In the genomic region with DNA sequence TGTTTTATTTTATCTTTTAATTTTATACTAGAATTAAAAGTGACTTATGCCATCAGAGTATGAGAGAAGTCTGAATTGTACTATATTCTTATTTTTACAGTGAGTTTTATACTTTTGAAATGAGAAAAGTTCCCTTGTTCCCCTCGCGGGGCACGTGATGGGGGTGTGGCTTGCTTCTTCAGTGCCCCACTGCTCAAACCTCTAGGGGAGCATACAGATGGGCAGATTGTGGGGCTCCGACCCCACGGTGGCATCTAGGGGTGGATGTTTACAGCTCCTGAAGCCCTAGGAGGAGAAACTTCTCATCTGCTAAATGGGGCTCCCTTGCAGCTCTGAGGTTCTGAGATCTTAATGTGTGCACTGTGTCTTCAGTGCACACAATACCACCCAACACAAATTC, we compare ENCODE assay signal across 1 cellular context.
TF ChIP-seq lines count a peak whose summit lies in the region.

No MANE protein-coding gene starts in this region.

TF ChIP-seq in K562, 482 proteins besides CTCF, POLR2A, EP300 and RAD21:
- 0 out of 2 replicates have a peak, but pooled peaks have one; percentile 30 for TF ChIP-seq BHLHE40 (IDR thresholded peaks at IDR 0.05; ENCODE audit: low read length)
- no peak for TF ChIP-seq SPI1 (IDR thresholded peaks at IDR 0.05; ENCODE audit: borderline replicate concordance, low read depth, low read length)
- TF ChIP-seq, protein P1, sequence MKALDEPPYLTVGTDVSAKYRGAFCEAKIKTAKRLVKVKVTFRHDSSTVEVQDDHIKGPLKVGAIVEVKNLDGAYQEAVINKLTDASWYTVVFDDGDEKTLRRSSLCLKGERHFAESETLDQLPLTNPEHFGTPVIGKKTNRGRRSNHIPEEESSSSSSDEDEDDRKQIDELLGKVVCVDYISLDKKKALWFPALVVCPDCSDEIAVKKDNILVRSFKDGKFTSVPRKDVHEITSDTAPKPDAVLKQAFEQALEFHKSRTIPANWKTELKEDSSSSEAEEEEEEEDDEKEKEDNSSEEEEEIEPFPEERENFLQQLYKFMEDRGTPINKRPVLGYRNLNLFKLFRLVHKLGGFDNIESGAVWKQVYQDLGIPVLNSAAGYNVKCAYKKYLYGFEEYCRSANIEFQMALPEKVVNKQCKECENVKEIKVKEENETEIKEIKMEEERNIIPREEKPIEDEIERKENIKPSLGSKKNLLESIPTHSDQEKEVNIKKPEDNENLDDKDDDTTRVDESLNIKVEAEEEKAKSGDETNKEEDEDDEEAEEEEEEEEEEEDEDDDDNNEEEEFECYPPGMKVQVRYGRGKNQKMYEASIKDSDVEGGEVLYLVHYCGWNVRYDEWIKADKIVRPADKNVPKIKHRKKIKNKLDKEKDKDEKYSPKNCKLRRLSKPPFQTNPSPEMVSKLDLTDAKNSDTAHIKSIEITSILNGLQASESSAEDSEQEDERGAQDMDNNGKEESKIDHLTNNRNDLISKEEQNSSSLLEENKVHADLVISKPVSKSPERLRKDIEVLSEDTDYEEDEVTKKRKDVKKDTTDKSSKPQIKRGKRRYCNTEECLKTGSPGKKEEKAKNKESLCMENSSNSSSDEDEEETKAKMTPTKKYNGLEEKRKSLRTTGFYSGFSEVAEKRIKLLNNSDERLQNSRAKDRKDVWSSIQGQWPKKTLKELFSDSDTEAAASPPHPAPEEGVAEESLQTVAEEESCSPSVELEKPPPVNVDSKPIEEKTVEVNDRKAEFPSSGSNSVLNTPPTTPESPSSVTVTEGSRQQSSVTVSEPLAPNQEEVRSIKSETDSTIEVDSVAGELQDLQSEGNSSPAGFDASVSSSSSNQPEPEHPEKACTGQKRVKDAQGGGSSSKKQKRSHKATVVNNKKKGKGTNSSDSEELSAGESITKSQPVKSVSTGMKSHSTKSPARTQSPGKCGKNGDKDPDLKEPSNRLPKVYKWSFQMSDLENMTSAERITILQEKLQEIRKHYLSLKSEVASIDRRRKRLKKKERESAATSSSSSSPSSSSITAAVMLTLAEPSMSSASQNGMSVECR (CRISPR knock-in tag; IDR thresholded peaks at IDR 0.05), result no peak
- TF ChIP-seq, protein P2, sequence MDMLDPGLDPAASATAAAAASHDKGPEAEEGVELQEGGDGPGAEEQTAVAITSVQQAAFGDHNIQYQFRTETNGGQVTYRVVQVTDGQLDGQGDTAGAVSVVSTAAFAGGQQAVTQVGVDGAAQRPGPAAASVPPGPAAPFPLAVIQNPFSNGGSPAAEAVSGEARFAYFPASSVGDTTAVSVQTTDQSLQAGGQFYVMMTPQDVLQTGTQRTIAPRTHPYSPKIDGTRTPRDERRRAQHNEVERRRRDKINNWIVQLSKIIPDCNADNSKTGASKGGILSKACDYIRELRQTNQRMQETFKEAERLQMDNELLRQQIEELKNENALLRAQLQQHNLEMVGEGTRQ (CRISPR knock-in tag; IDR thresholded peaks at IDR 0.05), result peak; percentile 53
- TF ChIP-seq, protein P3, sequence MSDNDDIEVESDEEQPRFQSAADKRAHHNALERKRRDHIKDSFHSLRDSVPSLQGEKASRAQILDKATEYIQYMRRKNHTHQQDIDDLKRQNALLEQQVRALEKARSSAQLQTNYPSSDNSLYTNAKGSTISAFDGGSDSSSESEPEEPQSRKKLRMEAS (CRISPR knock-in tag; IDR thresholded peaks at IDR 0.05), result no peak
